In the genomic region with DNA sequence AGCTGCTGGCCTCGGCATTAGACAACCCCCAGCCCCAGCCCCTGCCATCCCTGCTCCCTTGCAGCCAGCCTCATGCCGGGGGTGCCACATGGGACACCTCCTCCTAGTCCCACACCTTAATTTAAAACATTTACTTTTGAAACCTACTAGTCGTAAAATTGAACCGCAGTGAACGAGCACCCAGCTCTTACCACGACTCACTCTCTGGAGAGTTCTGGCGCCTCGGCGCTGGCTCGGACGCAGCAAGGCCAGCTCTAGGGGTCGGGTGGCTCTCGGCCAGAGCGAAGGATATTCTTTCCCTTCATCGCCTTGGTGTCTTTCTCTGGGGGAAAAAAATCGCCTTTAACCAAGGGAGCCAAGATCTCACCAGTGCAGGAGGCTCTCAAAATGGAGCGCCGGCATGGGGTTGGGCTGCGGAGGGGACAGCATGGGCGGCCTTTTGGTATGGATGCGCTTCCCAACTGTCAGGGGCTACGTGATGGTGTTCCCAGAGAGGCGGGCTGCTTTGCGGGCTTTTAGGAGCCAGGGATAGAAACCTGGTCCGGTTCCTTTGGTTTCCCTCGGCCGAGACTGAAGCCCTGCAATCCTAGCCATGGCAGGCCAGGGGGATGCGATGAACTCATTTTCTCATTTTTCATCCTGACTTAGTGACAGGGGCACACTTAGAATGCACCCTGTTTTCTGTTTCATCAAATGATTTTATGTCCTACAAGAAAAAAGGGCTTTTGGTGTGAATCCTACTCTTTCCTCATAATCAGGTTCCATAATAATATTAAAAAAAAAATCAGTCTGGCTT, we compare ENCODE assay signal across 8 cellular contexts. TPM values are rescaled to one million over a fixed set of nuclear protein-coding genes. Genes with fewer than 3 reads are reported as not detected.
DNase-seq lines count a peak whose midpoint lies in the region; ATAC-seq and TF ChIP-seq lines count a peak whose summit lies in the region.

No MANE protein-coding gene starts in this region.

- H3K9me3 Mint-ChIP-seq in stimulated activated naive CD8-positive, alpha-beta T cell treated with anti-CD3 and anti-CD28 coated beads, Interleukin-15, Interleukin-2, amounts not matched to agents 100 ng/mL and 50 ng/mL, for 24 hours, result no peaks in the 10 kb centered on the region
- H3K9me3 Mint-ChIP-seq in central memory CD8-positive, alpha-beta T cell, result no peaks in the 10 kb centered on the region

- H3K27me3 ChIP-seq in vagina, result no peaks in the 10 kb centered on the region

- H3K36me3 ChIP-seq in mucosa of descending colon (ENCODE audit: low read depth), result no peaks in the 10 kb centered on the region
- no peaks in the 10 kb centered on the region for H3K36me3 ChIP-seq in vagina

- H3K27ac Mint-ChIP-seq in stimulated activated naive CD8-positive, alpha-beta T cell treated with anti-CD3 and anti-CD28 coated beads, Interleukin-15, Interleukin-2, amounts not matched to agents 100 ng/mL and 50 ng/mL, for 24 hours, result peak overlapping the region; percentile 76
- H3K27ac Mint-ChIP-seq in central memory CD8-positive, alpha-beta T cell (ENCODE audit: low read depth), result peak overlapping the region; percentile 69

- peaks cover under 1% of the 10 kb centered on the region for H3K36me3 Mint-ChIP-seq in stimulated activated naive CD8-positive, alpha-beta T cell treated with anti-CD3 and anti-CD28 coated beads, Interleukin-15, Interleukin-2, amounts not matched to agents 100 ng/mL and 50 ng/mL, for 24 hours (ENCODE audit: low read depth)
- peaks cover 2% of the 10 kb centered on the region for H3K36me3 Mint-ChIP-seq in central memory CD8-positive, alpha-beta T cell (ENCODE audit: insufficient read depth)

- no peak for DNase-seq in stimulated activated naive CD8-positive, alpha-beta T cell treated with anti-CD3 and anti-CD28 coated beads, Interleukin-15, Interleukin-2, amounts not matched to agents 100 U/mL and 50 U/mL, for 24 hours
- no peak for DNase-seq in central memory CD8-positive, alpha-beta T cell (ENCODE audit: low spot score in 2 of 2)
- DNase-seq in mucosa of descending colon (peak in 1 of 3 donors; percentile 33), vagina (ENCODE audit: extremely low spot score in 2 of 2) (no peak), DMS153 (lab: John Stamatoyannopoulos, UW) (no peak), DMS153 treated with DMSO at 0.1 percent for 48 hours (lab: John Stamatoyannopoulos, UW; ENCODE audit: unreplicated experiment) (no peak), ACHN (no peak)

- H3K4me1 ChIP-seq in mucosa of descending colon (ENCODE audit: low read depth) (peaks cover 12% of the 10 kb centered on the region), vagina (peaks cover 46% of the 10 kb centered on the region)

- TF ChIP-seq CTCF in mucosa of descending colon (IDR thresholded peaks at IDR 0.05), result no peak
- TF ChIP-seq CTCF in vagina (IDR thresholded peaks at IDR 0.05), result no peak

- TF ChIP-seq POLR2A in vagina (IDR thresholded peaks at IDR 0.05), result no peak

- peaks cover 78% of the 10 kb centered on the region for H3K4me1 Mint-ChIP-seq in stimulated activated naive CD8-positive, alpha-beta T cell treated with anti-CD3 and anti-CD28 coated beads, Interleukin-15, Interleukin-2, amounts not matched to agents 100 ng/mL and 50 ng/mL, for 24 hours (ENCODE audit: low read depth)
- peaks cover 52% of the 10 kb centered on the region for H3K4me1 Mint-ChIP-seq in central memory CD8-positive, alpha-beta T cell

- H3K27ac ChIP-seq in vagina, result peak overlapping the region; percentile 74

- intact Hi-C loops in mucosa of descending colon (cut with DNase I, micrococcal nuclease) (loop anchor here in 1 of 2 donors (10.0 kb wide), 1 partner anchor 180 kb away; the partner anchor contains the start of gene RRM2), vagina (cut with DNase I) (loop anchor here (5.0 kb wide), 1 partner anchor 98 kb away; no protein-coding TSS in a partner anchor)

- peak overlapping the region; percentile 84 for H3K4me3 ChIP-seq in mucosa of descending colon
- H3K4me3 ChIP-seq in vagina, result peak overlapping the region; percentile 75 to 86

- in situ Hi-C loops in ACHN (cut with HindIII; ENCODE audit: low pct_ligation_motif_present, low pct_unique_long_range_greater_than_20kb, low sequenced_read_pairs), result no loop called here

- ATAC-seq in stimulated activated naive CD8-positive, alpha-beta T cell treated with anti-CD3 and anti-CD28 coated beads, Interleukin-15, Interleukin-2, amounts not matched to agents 100 U/mL and 50 U/mL, for 24 hours, result no peak
- no peak for ATAC-seq in central memory CD8-positive, alpha-beta T cell (replicated peaks; ENCODE audit: extremely low read depth, poor library complexity, severe bottlenecking)
- ATAC-seq in mucosa of descending colon, result no peak

- no peaks in the 10 kb centered on the region for H3K27me3 Mint-ChIP-seq in stimulated activated naive CD8-positive, alpha-beta T cell treated with anti-CD3 and anti-CD28 coated beads, Interleukin-15, Interleukin-2, amounts not matched to agents 100 ng/mL and 50 ng/mL, for 24 hours
- H3K27me3 Mint-ChIP-seq in central memory CD8-positive, alpha-beta T cell, result no peaks in the 10 kb centered on the region

- peak overlapping the region; percentile 97 for H3K4me3 Mint-ChIP-seq in stimulated activated naive CD8-positive, alpha-beta T cell treated with anti-CD3 and anti-CD28 coated beads, Interleukin-15, Interleukin-2, amounts not matched to agents 100 ng/mL and 50 ng/mL, for 24 hours
- peak overlapping the region; percentile 94 for H3K4me3 Mint-ChIP-seq in central memory CD8-positive, alpha-beta T cell

- no peaks in the 10 kb centered on the region for H3K9me3 ChIP-seq in mucosa of descending colon
- H3K9me3 ChIP-seq in vagina, result no peaks in the 10 kb centered on the region

RNA-seq across cellular contexts. Expression of gene HPCAL1, which starts 2.0 kb away (rescaled TPM):
- total RNA-seq in mucosa of descending colon (10 to 100 TPM; 42.0 to 98.1 (median 47.7) TPM), vagina (43.7 TPM)
